ENCODE assay signal across 1 cellular context in genomic region chr9:137551656-137552534, GRCh38.
A peak's percentile ranks its signal among the peaks of the same experiment; 100 is the strongest.
TF ChIP-seq lines count a peak whose summit lies in the region.

Gene MRPL41, plus strand, starts transcription at chr9:137551879. Its CDS starts 203 bp downstream, at chr9:137552082.

TF ChIP-seq in HepG2, 621 proteins besides CTCF, POLR2A, EP300 and RAD21 (continued from another document and continues in another):
- TF ChIP-seq THRA (CRISPR knock-in tag; IDR thresholded peaks at IDR 0.05; ENCODE audit: borderline replicate concordance) = peak; percentile 13; the same call in 1 of the 2 replicates
- no peak for TF ChIP-seq IRX3 (CRISPR knock-in tag; IDR thresholded peaks at IDR 0.05; ENCODE audit: borderline replicate concordance, low read depth)
- no peak for TF ChIP-seq BRCA1 (CRISPR knock-in tag; IDR thresholded peaks at IDR 0.05)
- no peak for TF ChIP-seq ERF (CRISPR knock-in tag; IDR thresholded peaks at IDR 0.05)
- TF ChIP-seq ATRX (CRISPR knock-in tag; IDR thresholded peaks at IDR 0.05; ENCODE audit: borderline replicate concordance) = no peak
- no peak for TF ChIP-seq CAMTA2 (CRISPR knock-in tag; IDR thresholded peaks at IDR 0.05; ENCODE audit: borderline replicate concordance)
- TF ChIP-seq ZNF720 (CRISPR knock-in tag; IDR thresholded peaks at IDR 0.05) = no peak
- TF ChIP-seq FOXM1 (CRISPR knock-in tag; IDR thresholded peaks at IDR 0.05) = no peak
- TF ChIP-seq ELF4 (CRISPR knock-in tag; IDR thresholded peaks at IDR 0.05; ENCODE audit: borderline replicate concordance) = no peak
- no peak for TF ChIP-seq SMC3 (IDR thresholded peaks at IDR 0.05; ENCODE audit: low read length)
- no peak for TF ChIP-seq ZNF3 (CRISPR knock-in tag; IDR thresholded peaks at IDR 0.05)
- TF ChIP-seq SMARCC2 (IDR thresholded peaks at IDR 0.05) = no peak
- TF ChIP-seq SCMH1 (CRISPR knock-in tag; IDR thresholded peaks at IDR 0.05; ENCODE audit: borderline replicate concordance) = no peak
- TF ChIP-seq ZNF296 (CRISPR knock-in tag; conservative IDR thresholded peaks at IDR 0.05) = no peak
- TF ChIP-seq SSRP1 (CRISPR knock-in tag; IDR thresholded peaks at IDR 0.05) = no peak
- TF ChIP-seq ZBTB39 (CRISPR knock-in tag; IDR thresholded peaks at IDR 0.05) = no peak
- TF ChIP-seq NR2F6 (IDR thresholded peaks at IDR 0.05) = no peak
- 0 out of 2 replicates have a peak, but pooled peaks have one; percentile 6 for TF ChIP-seq NR2F6 (CRISPR knock-in tag; IDR thresholded peaks at IDR 0.05)
- TF ChIP-seq MTA3 (CRISPR knock-in tag; IDR thresholded peaks at IDR 0.05) = no peak
- no peak for TF ChIP-seq ZNF512B (CRISPR knock-in tag; IDR thresholded peaks at IDR 0.05; ENCODE audit: borderline replicate concordance)
- TF ChIP-seq RAD51 (IDR thresholded peaks at IDR 0.05; ENCODE audit: borderline replicate concordance) = no peak
- TF ChIP-seq TSC22D2 (CRISPR knock-in tag; IDR thresholded peaks at IDR 0.05; ENCODE audit: borderline replicate concordance) = 0 out of 2 replicates have a peak, but pooled peaks have one; percentile 31
- TF ChIP-seq ZNF704 (CRISPR knock-in tag; IDR thresholded peaks at IDR 0.05; ENCODE audit: borderline replicate concordance) = 0 out of 2 replicates have a peak, but pooled peaks have one; percentile 7
- TF ChIP-seq HDAC6 (IDR thresholded peaks at IDR 0.05; ENCODE audit: low read depth, low read length) = no peak
- no peak for TF ChIP-seq SUZ12 (IDR thresholded peaks at IDR 0.05; ENCODE audit: low read depth, low read length)
- no peak for TF ChIP-seq KDM4B (CRISPR knock-in tag; IDR thresholded peaks at IDR 0.05)
- TF ChIP-seq ZNF431 (CRISPR knock-in tag; IDR thresholded peaks at IDR 0.05; ENCODE audit: borderline replicate concordance, low read depth) = no peak
- TF ChIP-seq MAFK (conservative IDR thresholded peaks at IDR 0.05 in 1 of 2, IDR thresholded peaks at IDR 0.05 in 1 of 2; ENCODE audit: low read length in 2 of 2) = no peak
- TF ChIP-seq ZMYM3 (CRISPR knock-in tag; IDR thresholded peaks at IDR 0.05) = no peak
- TF ChIP-seq YEATS2 (CRISPR knock-in tag; IDR thresholded peaks at IDR 0.05; ENCODE audit: borderline replicate concordance) = 0 out of 2 replicates have a peak, but pooled peaks have one; percentile 10
- TF ChIP-seq KLF9 (CRISPR knock-in tag; IDR thresholded peaks at IDR 0.05; ENCODE audit: low read depth) = no peak
- no peak for TF ChIP-seq IRF2 (CRISPR knock-in tag; IDR thresholded peaks at IDR 0.05)
- no peak for TF ChIP-seq FOXP1 (IDR thresholded peaks at IDR 0.05)
- no peak for TF ChIP-seq FOXP1 (CRISPR knock-in tag; IDR thresholded peaks at IDR 0.05)
- no peak for TF ChIP-seq RERE (CRISPR knock-in tag; IDR thresholded peaks at IDR 0.05; ENCODE audit: low read depth)
- no peak for TF ChIP-seq ATF3 (CRISPR knock-in tag; IDR thresholded peaks at IDR 0.05)
- peak; percentile 89 for TF ChIP-seq NFYC (CRISPR knock-in tag; IDR thresholded peaks at IDR 0.05)
- TF ChIP-seq ZNF225 (CRISPR knock-in tag; IDR thresholded peaks at IDR 0.05) = peak; percentile 81; the same call in 1 of the 2 replicates
- TF ChIP-seq ZNF263 (CRISPR knock-in tag; IDR thresholded peaks at IDR 0.05) = no peak
- TF ChIP-seq GLMP (CRISPR knock-in tag; IDR thresholded peaks at IDR 0.05; ENCODE audit: borderline replicate concordance) = no peak
- TF ChIP-seq ISX (CRISPR knock-in tag; conservative IDR thresholded peaks at IDR 0.05) = no peak
- TF ChIP-seq E2F5 (CRISPR knock-in tag; conservative IDR thresholded peaks at IDR 0.05) = no peak
- TF ChIP-seq ARHGAP35 (CRISPR knock-in tag; IDR thresholded peaks at IDR 0.05; ENCODE audit: borderline replicate concordance) = no peak
- peak; percentile 75 for TF ChIP-seq ZFY (CRISPR knock-in tag; IDR thresholded peaks at IDR 0.05)
- TF ChIP-seq ZNF713 (CRISPR knock-in tag; IDR thresholded peaks at IDR 0.05) = no peak
- TF ChIP-seq ZNF776 (CRISPR knock-in tag; IDR thresholded peaks at IDR 0.05) = no peak
- TF ChIP-seq POLR2AphosphoS2 (IDR thresholded peaks at IDR 0.05; ENCODE audit: low read depth, low read length) = no peak
- no peak for TF ChIP-seq U2AF1 (optimal IDR thresholded peaks at IDR 0.05; ENCODE audit: low read depth, low read length)
- peak; percentile 85 for TF ChIP-seq GATAD1 (CRISPR knock-in tag; IDR thresholded peaks at IDR 0.05)
- TF ChIP-seq MEIS1 (CRISPR knock-in tag; IDR thresholded peaks at IDR 0.05; ENCODE audit: borderline replicate concordance) = no peak; the same call in 1 of the 2 replicates
- TF ChIP-seq HNF1B (CRISPR knock-in tag; IDR thresholded peaks at IDR 0.05) = no peak
- TF ChIP-seq SATB2 (CRISPR knock-in tag; IDR thresholded peaks at IDR 0.05) = no peak
- peak; percentile 34; the same call in 1 of the 2 replicates for TF ChIP-seq KLF12 (CRISPR knock-in tag; IDR thresholded peaks at IDR 0.05; ENCODE audit: borderline replicate concordance)
- no peak for TF ChIP-seq THAP8 (CRISPR knock-in tag; IDR thresholded peaks at IDR 0.05; ENCODE audit: borderline replicate concordance)
- TF ChIP-seq ZBTB42 (CRISPR knock-in tag; IDR thresholded peaks at IDR 0.05) = no peak
